Comparison of ENCODE assay signal across 8 cellular contexts in genomic region chr4:101346562-101347266, GRCh38. TPM values are rescaled to one million over a fixed set of nuclear protein-coding genes. Genes with fewer than 3 reads are reported as not detected.
DNase-seq lines count a peak whose midpoint lies in the region; ATAC-seq and TF ChIP-seq lines count a peak whose summit lies in the region.

No MANE protein-coding gene starts in this region.

- H3K4me3 ChIP-seq in dorsolateral prefrontal cortex (peak overlapping the region; percentile 66 to 98 (median 88)), lower lobe of right lung (peak overlapping the region; percentile 87)

- intact Hi-C loops in dorsolateral prefrontal cortex (cut with DNase I): loop anchor here (2.0 to 10.0 kb wide), 6 partner anchors 42 to 1402 kb away; partner anchors contain the start of gene DNAJB14 (in 1 of the 2)
- intact Hi-C loops in lower lobe of right lung (cut with DNase I): no loop called here

- H3K27me3 ChIP-seq in dorsolateral prefrontal cortex: no peaks in the 10 kb centered on the region
- H3K27me3 ChIP-seq in lower lobe of right lung (ENCODE audit: low read depth): no peaks in the 10 kb centered on the region

- ATAC-seq in GM18498 (IDR thresholded peaks at IDR 0.05; ENCODE audit: unreplicated experiment): peak; percentile 15
- peak; percentile 4 for ATAC-seq in HG02588 (IDR thresholded peaks at IDR 0.05; ENCODE audit: unreplicated experiment)
- ATAC-seq in lower lobe of right lung: peak; percentile 47 to 52

- H3K4me1 ChIP-seq in lower lobe of right lung: peaks cover 32% of the 10 kb centered on the region

- H3K27ac ChIP-seq in dorsolateral prefrontal cortex (peak overlapping the region; percentile 57 to 100 (median 97)), lower lobe of right lung (peak overlapping the region; percentile 93)

- peak in 6 of 56 donors; percentile 6 to 15 (median 10) for TF ChIP-seq CTCF in dorsolateral prefrontal cortex (IDR thresholded peaks at IDR 0.05 in 54 of 56, conservative IDR thresholded peaks at IDR 0.05 in 2 of 56; ENCODE audit: low read depth in 1 of 56, partially characterized antibody in 56 of 56)
- no peak for TF ChIP-seq CTCF in lower lobe of right lung (IDR thresholded peaks at IDR 0.05)

- no peaks in the 10 kb centered on the region for H3K9me3 ChIP-seq in lower lobe of right lung

- no peaks in the 10 kb centered on the region for H3K36me3 ChIP-seq in lower lobe of right lung

- peak; percentile 57 for DNase-seq in NCI-H1105 (lab: John Stamatoyannopoulos, UW)
- peak; percentile 64 for DNase-seq in activated CD4-positive, alpha-beta T cell treated with anti-CD3 and anti-CD28 coated beads for 48 hours
- peak in 8 of 10 donors; percentile 23 to 65 (median 48) for DNase-seq in dorsolateral prefrontal cortex
- peak; percentile 77 for DNase-seq in lower lobe of right lung
- peak; percentile 35 to 44 (median 40) for DNase-seq in stimulated activated CD4-positive, alpha-beta T cell treated with anti-CD3 and anti-CD28 coated beads, TNF-alpha, amount 100 ng/mL, for 4 hours (ENCODE audit: low read depth in 3 of 3)
- no peak for DNase-seq in NCI-H2196 (lab: John Stamatoyannopoulos, UW; ENCODE audit: unreplicated experiment)

RNA-seq across cellular contexts. Expression of gene PPP3CA, which starts 0.6 kb away (rescaled TPM):
- 100 to 1,000 TPM; 112 to 532 (median 333) TPM for total RNA-seq in dorsolateral prefrontal cortex
- total RNA-seq in lower lobe of right lung: 50.2 TPM
